11 cellular contexts compared by ENCODE assay signal in the genomic region with DNA sequence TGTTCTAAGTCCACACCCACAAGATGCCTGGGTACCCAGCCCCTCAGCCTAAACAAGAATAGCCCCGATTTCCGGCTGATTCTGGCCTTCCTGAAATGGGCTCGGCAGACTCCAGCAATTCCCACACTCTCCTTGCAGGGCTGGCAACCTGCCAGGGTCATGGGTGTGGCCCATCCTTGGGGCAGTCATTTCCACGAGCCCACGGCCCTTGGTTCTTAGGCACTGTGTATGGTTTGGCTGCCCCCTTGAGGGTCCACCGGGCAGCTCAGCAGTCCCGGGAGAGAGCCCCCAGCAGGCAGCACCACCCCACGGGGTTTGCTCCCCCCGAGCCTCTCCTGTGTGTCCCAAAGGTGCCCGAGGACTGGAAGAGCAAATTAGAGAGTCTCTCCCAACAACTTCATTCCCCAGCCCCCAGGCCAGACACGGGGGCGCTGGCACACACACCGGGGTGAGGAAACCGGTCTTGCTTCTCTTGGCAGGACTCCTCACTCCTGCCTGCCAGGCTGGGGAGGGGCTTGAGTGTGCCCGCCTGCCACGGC.
DNase-seq lines count a peak whose midpoint lies in the region; ATAC-seq, FAIRE-seq and TF ChIP-seq lines count a peak whose summit lies in the region.
"Had no signal": no experiment of that assay in that cellular context is flagged by ENCODE, and none has a peak within 500 bp of the region (broad histone marks: within the 10 kb centered on the region; RNA-seq: fewer than 3 reads in every experiment).

No MANE protein-coding gene starts in this region.

- DNase-seq in EL = peak; percentile 8
- peak; percentile 57 for DNase-seq in MG63
- no peak for DNase-seq in foreskin keratinocyte
- DNase-seq in renal cortical epithelial cell (ENCODE audit: low read depth) = peak; percentile 73
- no peak for DNase-seq in RCC 7860 (ENCODE audit: low spot score)
- DNase-seq in NCI-H345 treated with DMSO at 0.1 percent for 48 hours (lab: John Stamatoyannopoulos, UW; ENCODE audit: unreplicated experiment) = no peak
- DNase-seq: activated effector memory CD4-positive, alpha-beta T cell treated with Interleukin-2 at 50 U/mL for 16 hours; T-helper 9 cell; trophoblast cell had no signal

- FAIRE-seq in RCC 7860 (lab: Jason Lieb, UNC) = no peak

- H3K27ac ChIP-seq in foreskin keratinocyte = no peak overlapping the region

- ATAC-seq in foreskin keratinocyte = peak; percentile 39
- ATAC-seq in HG02678 (IDR thresholded peaks at IDR 0.05; ENCODE audit: unreplicated experiment) = no peak
- no peak for ATAC-seq in HG03139 (IDR thresholded peaks at IDR 0.05; ENCODE audit: unreplicated experiment)

- no peaks in the 10 kb centered on the region for H3K4me1 ChIP-seq in foreskin keratinocyte

- no peaks in the 10 kb centered on the region for H3K36me3 ChIP-seq in MG63

- H3K9me3 ChIP-seq in MG63 = no peaks in the 10 kb centered on the region

- H3K27me3 ChIP-seq in MG63 (no peaks in the 10 kb centered on the region), foreskin keratinocyte (peaks cover 31% of the 10 kb centered on the region)

- H3K4me3 ChIP-seq in MG63 = no peak overlapping the region

- TF ChIP-seq CTCF in foreskin keratinocyte (conservative IDR thresholded peaks at IDR 0.05) = peak; percentile 41

Comparison
In these comparisons a context has a peak if more than half of its experiments do, and no peak if none do; other contexts are left out.
1. DNase-seq: peak in EL (single experiment), MG63 (single experiment) and renal cortical epithelial cell (single experiment); none in foreskin keratinocyte (0 of 2), RCC 7860 (single experiment) and NCI-H345 treated with DMSO at 0.1 percent for 48 hours (single experiment).